Comparison of ENCODE assay signal across 20 cellular contexts in the genomic region with DNA sequence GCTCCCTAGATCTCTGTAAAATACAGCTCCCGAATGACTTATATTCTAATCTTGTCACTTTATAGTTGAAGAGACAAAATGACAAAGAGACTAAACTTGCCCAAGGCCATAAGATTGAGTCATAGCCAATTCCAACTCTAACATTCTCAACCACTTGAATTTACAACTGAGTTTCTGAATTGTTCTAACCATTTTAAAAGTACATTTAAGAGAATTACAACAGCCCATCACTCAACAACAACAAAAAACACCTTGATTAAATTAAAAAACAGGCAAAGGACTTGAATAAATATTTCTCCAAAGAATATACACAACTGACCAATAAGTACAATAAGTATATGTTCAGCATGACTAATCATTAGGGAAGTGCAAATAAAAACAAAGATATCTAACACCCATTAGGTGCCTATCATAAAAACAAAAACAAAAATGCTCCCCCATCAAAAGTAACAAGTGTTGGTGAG. TPM values are rescaled to one million over a fixed set of nuclear protein-coding genes. Genes with fewer than 3 reads are reported as not detected.
DNase-seq lines count a peak whose midpoint lies in the region; ATAC-seq and TF ChIP-seq lines count a peak whose summit lies in the region.
"Had no signal": no experiment of that assay in that cellular context is flagged by ENCODE, and none has a peak within 500 bp of the region (broad histone marks: within the 10 kb centered on the region; RNA-seq: fewer than 3 reads in every experiment).

No MANE protein-coding gene starts in this region.

- no peak for TF ChIP-seq POLR2A in HCT116 (IDR thresholded peaks at IDR 0.05; ENCODE audit: borderline replicate concordance, extremely low read depth, insufficient read depth, insufficient read length)

- no peaks in the 10 kb centered on the region for H3K27me3 ChIP-seq in ACC112 (ENCODE audit: insufficient read depth, low read length)
- H3K27me3 ChIP-seq in HCT116 (ENCODE audit: insufficient read depth, low read length): no peaks in the 10 kb centered on the region
- H3K27me3 ChIP-seq in mammary epithelial cell (ENCODE audit: insufficient read depth, low read length): no peaks in the 10 kb centered on the region
- no peaks in the 10 kb centered on the region for H3K27me3 ChIP-seq in osteoblast (ENCODE audit: insufficient read depth, low read length)
- H3K27me3 ChIP-seq in ascending aorta: no peaks in the 10 kb centered on the region
- H3K27me3 ChIP-seq: esophagus squamous epithelium, upper lobe of left lung had no signal

- H3K79me2 ChIP-seq in ACC112 (ENCODE audit: control insufficient read depth, insufficient read depth, low read length, unreplicated experiment) (peaks cover 25% of the 10 kb centered on the region), HCT116 (ENCODE audit: insufficient read depth, low read length) (no peaks in the 10 kb centered on the region), mammary epithelial cell (ENCODE audit: insufficient read depth, low read length) (peaks cover 30% of the 10 kb centered on the region), osteoblast (ENCODE audit: insufficient read depth, low read length) (peaks cover 42% of the 10 kb centered on the region)

- 11% methylated on average over 1 of the region's 1 CpG for WGBS in mammary epithelial cell (ENCODE audit: low coverage, missing lambda C conversion rate)

- POLR2A ChIA-PET in HCT116 (lab: Charles Lee): interaction anchor here (0.8 kb wide), 1 partner anchor 14 kb away, joined by 3 read pairs; a partner anchor contains a TSS

- no peak for ATAC-seq in HCT116
- ATAC-seq: Panc1; SK-N-SH treated with all-trans-retinoic acid at 6 μM for 48 hours; stimulated activated naive CD8-positive, alpha-beta T cell treated with anti-CD3 and anti-CD28 coated beads, Interleukin-15, Interleukin-2, amounts not matched to agents 100 U/mL and 50 U/mL, for 24 hours had no signal

- intact Hi-C loops in HCT116 (cut with micrococcal nuclease): no loop called here
- intact Hi-C loops in mammary epithelial cell (cut with micrococcal nuclease): no loop called here
- intact Hi-C loops in ascending aorta (cut with DNase I): no loop called here

- H3K9me3 ChIP-seq in HCT116 (ENCODE audit: control insufficient read depth in 1 of 2, insufficient read depth in 1 of 2, low read depth in 1 of 2, low read length in 2 of 2) (no peaks in the 10 kb centered on the region), mammary epithelial cell (replicated peaks; ENCODE audit: insufficient read depth, low read length) (no peaks in the 10 kb centered on the region), osteoblast (ENCODE audit: low read depth, low read length) (no peaks in the 10 kb centered on the region), ascending aorta (no peaks in the 10 kb centered on the region)
- H3K9me3 ChIP-seq: esophagus squamous epithelium, upper lobe of left lung had no signal

- H4K20me1 ChIP-seq in HCT116 (ENCODE audit: insufficient read depth) (no peaks in the 10 kb centered on the region), mammary epithelial cell (ENCODE audit: insufficient read depth, low read length) (no peaks in the 10 kb centered on the region), osteoblast (ENCODE audit: insufficient read depth, low read length) (peaks cover 3% of the 10 kb centered on the region)

- BruUV-seq in HCT116 (replicated peaks; lab: Mats Ljungman, UMichigan): no TSS peak
- no TSS peak for BruUV-seq in mammary epithelial cell (replicated peaks; lab: Mats Ljungman, UMichigan)

- H3K9me2 ChIP-seq in HCT116 (ENCODE audit: insufficient read depth): no peaks in the 10 kb centered on the region

- no peak for TF ChIP-seq RAD21 in HCT116 (IDR thresholded peaks at IDR 0.05; ENCODE audit: low read depth)

- RAD21 ChIA-PET in HCT116 (lab: Charles Lee; ENCODE audit: low non-redundant PET in 1 of 2, low total read pairs in 2 of 2, uncharacterized antibody in 2 of 2, unreplicated experiment in 2 of 2): no interaction called here

- H2AFZ ChIP-seq in ACC112 (ENCODE audit: low read length, unreplicated experiment) (no peak overlapping the region), HCT116 (ENCODE audit: low read depth, low read length, poor library complexity, severe bottlenecking) (no peak overlapping the region), mammary epithelial cell (ENCODE audit: low read depth, low read length) (no peak overlapping the region), osteoblast (ENCODE audit: low read length) (no peak overlapping the region)

- dilution Hi-C loops in mammary epithelial cell (cut with HindIII; ENCODE audit: low sequenced_read_pairs): no loop called here

- H3K4me1 ChIP-seq in ACC112 (ENCODE audit: control insufficient read depth, insufficient read depth, low read length, unreplicated experiment): peaks cover 21% of the 10 kb centered on the region
- peaks cover 0 to 15% of the 10 kb centered on the region in 2 experiments; a peak in 2 of 4 replicates for H3K4me1 ChIP-seq in HCT116 (ENCODE audit: control insufficient read depth in 1 of 2, insufficient read depth in 2 of 2, low read length in 2 of 2)
- peaks cover 13% of the 10 kb centered on the region for H3K4me1 ChIP-seq in mammary epithelial cell (ENCODE audit: insufficient read depth, low read length)
- H3K4me1 ChIP-seq in osteoblast (ENCODE audit: insufficient read depth, low read length): peaks cover 15% of the 10 kb centered on the region
- peaks cover 0 to 14% of the 10 kb centered on the region in 2 donors for H3K4me1 ChIP-seq in ascending aorta

- H3K4me3 ChIP-seq in ACC112 (ENCODE audit: low read depth, low read length) (no peak overlapping the region), HCT116 (replicated peaks in 1 of 2; ENCODE audit: low read depth in 1 of 2, low read length in 2 of 2) (no peak overlapping the region), mammary epithelial cell (replicated peaks in 1 of 3; ENCODE audit: insufficient read depth in 1 of 3, low read depth in 2 of 3, low read length in 3 of 3) (no peak overlapping the region), osteoblast (ENCODE audit: insufficient read depth, low read length) (no peak overlapping the region), ascending aorta (no peak overlapping the region)
- H3K4me3 ChIP-seq: esophagus squamous epithelium, upper lobe of left lung had no signal

- in situ Hi-C loops in mammary epithelial cell (cut with MboI; ENCODE audit: low sequenced_read_pairs in 2 of 2): no loop called here

- H3K4me2 ChIP-seq in HCT116 (ENCODE audit: low read length): peak overlapping the region; percentile 10
- H3K4me2 ChIP-seq in mammary epithelial cell (ENCODE audit: insufficient read depth, low read depth, low read length): peak overlapping the region; percentile 28
- H3K4me2 ChIP-seq in osteoblast (ENCODE audit: insufficient read depth, low read length): peak overlapping the region; percentile 17

- no peak overlapping the region for H3K9ac ChIP-seq in HCT116 (ENCODE audit: low read length)
- no peak overlapping the region for H3K9ac ChIP-seq in mammary epithelial cell (ENCODE audit: insufficient read depth, low read length)

- TF ChIP-seq CTCF in HCT116 (IDR thresholded peaks at IDR 0.05 in 2 of 3, conservative IDR thresholded peaks at IDR 0.05 in 1 of 3; ENCODE audit: borderline replicate concordance in 1 of 3, insufficient read depth in 1 of 3, low read depth in 2 of 3, low read length in 2 of 3) (no peak), mammary epithelial cell (conservative IDR thresholded peaks at IDR 0.05 in 1 of 2, IDR thresholded peaks at IDR 0.05 in 1 of 2; ENCODE audit: extremely low read depth in 1 of 2, insufficient read depth in 1 of 2, low read depth in 1 of 2, low read length in 2 of 2) (no peak), osteoblast (IDR thresholded peaks at IDR 0.05; ENCODE audit: extremely low read depth, low read depth, low read length) (no peak), ascending aorta (IDR thresholded peaks at IDR 0.05) (no peak)

- CTCF ChIA-PET in HCT116 (lab: Charles Lee) (no interaction called here), mammary epithelial cell (lab: Charles Lee; ENCODE audit: low non-redundant PET) (no interaction called here)

- H3K36me3 ChIP-seq in ACC112 (ENCODE audit: insufficient read depth, low read length) (peaks cover 5% of the 10 kb centered on the region), HCT116 (ENCODE audit: control insufficient read depth in 1 of 2, insufficient read depth in 2 of 2, low read length in 2 of 2) (no peaks in the 10 kb centered on the region), mammary epithelial cell (ENCODE audit: insufficient read depth, low read length) (no peaks in the 10 kb centered on the region), osteoblast (ENCODE audit: insufficient read depth, low read length) (peaks cover 7% of the 10 kb centered on the region), ascending aorta (peaks cover 0 to 10% of the 10 kb centered on the region in 2 donors)

- DNase-seq in HCT116 (ENCODE audit: low read depth, low spot score): no peak
- DNase-seq in mammary epithelial cell: peak; percentile 32
- no peak for DNase-seq in osteoblast (ENCODE audit: insufficient read length, low spot score, missing footprints)
- no peak for DNase-seq in NCI-H2107 treated with DMSO at 0.1 percent for 48 hours (lab: John Stamatoyannopoulos, UW; ENCODE audit: unreplicated experiment)
- DNase-seq in ascending aorta (ENCODE audit: low spot score in 2 of 2): no peak
- DNase-seq in activated CD8-positive, alpha-beta memory T cell treated with anti-CD3 and anti-CD28 coated beads, Interleukin-2, amount 50 U/mL, for 48 hours: no peak
- DNase-seq in activated T-cell treated with anti-CD3 and anti-CD28 coated beads, Interleukin-2, amount 50 U/mL, for 48 hours: no peak
- DNase-seq: activated CD4-positive, alpha-beta T cell treated with anti-CD3 and anti-CD28 coated beads for 1 hour; caudate nucleus; esophagus squamous epithelium; islet precursor cell; NCI-H1105 treated with DMSO at 0.1 percent for 48 hours; NCI-H2171 treated with DMSO at 0.1 percent for 48 hours; NCI-H774; stimulated activated naive CD8-positive, alpha-beta T cell treated with anti-CD3 and anti-CD28 coated beads, Interleukin-15, Interleukin-2, amounts not matched to agents 100 U/mL and 50 U/mL, for 24 hours; upper lobe of left lung had no signal

- H3K27ac ChIP-seq in ACC112 (ENCODE audit: low read depth, low read length) (0 out of 2 replicates have a peak overlapping the region, but pooled peaks have one; percentile 20), HCT116 (ENCODE audit: low read depth, low read length) (no peak overlapping the region), mammary epithelial cell (ENCODE audit: insufficient read depth, low read depth, low read length) (no peak overlapping the region), osteoblast (ENCODE audit: low read depth, low read length) (peak overlapping the region; percentile 1), ascending aorta (peak overlapping the region in 1 of 2 donors; percentile 4)
- H3K27ac ChIP-seq: esophagus squamous epithelium, upper lobe of left lung had no signal

RNA-seq across cellular contexts. Expression of a gene that starts 8.7 kb away (rescaled TPM):
- total RNA-seq in HCT116 (2021; ENCODE audit: unreplicated experiment) (0.30 TPM), mammary epithelial cell (under 1 TPM; 0.05 to 0.17 TPM), osteoblast (0.29 and 0.36 TPM in 2 replicates), ascending aorta (1.9 TPM)
- 0.05 and 0.07 TPM in 2 replicates for polyA plus RNA-seq in HCT116 (2012)
- 0.02 TPM for polyA plus RNA-seq in mammary epithelial cell
- polyA minus RNA-seq in mammary epithelial cell: not detected
- total RNA-seq: Daoy, esophagus squamous epithelium had no signal

RNA-seq across cellular contexts. Expression of a gene that starts 13.8 kb away (rescaled TPM):
- total RNA-seq in HCT116 (2021; ENCODE audit: unreplicated experiment): 34.2 TPM
- polyA plus RNA-seq in HCT116 (2012): 21.2 and 22.7 TPM in 2 replicates
- total RNA-seq in mammary epithelial cell: 10 to 100 TPM; 53.1 to 76.7 TPM
- polyA plus RNA-seq in mammary epithelial cell: 68.7 TPM
- 97.7 TPM for polyA minus RNA-seq in mammary epithelial cell
- 91.6 and 102 TPM in 2 replicates for total RNA-seq in osteoblast
- 9.8 TPM for total RNA-seq in ascending aorta

RNA-seq across cellular contexts. Expression of a gene that starts 14.2 kb away (rescaled TPM):
- 49.9 TPM for total RNA-seq in HCT116 (2021; ENCODE audit: unreplicated experiment)
- polyA plus RNA-seq in HCT116 (2012): 10.8 and 15.6 TPM in 2 replicates
- total RNA-seq in mammary epithelial cell: 10 to 100 TPM; 35.2 to 54.9 TPM
- 27.3 TPM for polyA plus RNA-seq in mammary epithelial cell
- polyA minus RNA-seq in mammary epithelial cell: 13.5 TPM
- 34.7 and 54.8 TPM in 2 replicates for total RNA-seq in osteoblast
- 2.9 TPM for total RNA-seq in ascending aorta

Comparison
In these comparisons a context has a peak if more than half of its experiments do, and no peak if none do; other contexts are left out.
1. H3K27ac ChIP-seq: peak in ACC112 (single experiment) and osteoblast (single experiment); none in HCT116 (single experiment) and mammary epithelial cell (single experiment).
2. Peak in every context shown above with its lines, with median percentiles within 50 percentile points of each other: H3K4me2 ChIP-seq.